ENCODE assay signal across 8 cellular contexts in the genomic region with DNA sequence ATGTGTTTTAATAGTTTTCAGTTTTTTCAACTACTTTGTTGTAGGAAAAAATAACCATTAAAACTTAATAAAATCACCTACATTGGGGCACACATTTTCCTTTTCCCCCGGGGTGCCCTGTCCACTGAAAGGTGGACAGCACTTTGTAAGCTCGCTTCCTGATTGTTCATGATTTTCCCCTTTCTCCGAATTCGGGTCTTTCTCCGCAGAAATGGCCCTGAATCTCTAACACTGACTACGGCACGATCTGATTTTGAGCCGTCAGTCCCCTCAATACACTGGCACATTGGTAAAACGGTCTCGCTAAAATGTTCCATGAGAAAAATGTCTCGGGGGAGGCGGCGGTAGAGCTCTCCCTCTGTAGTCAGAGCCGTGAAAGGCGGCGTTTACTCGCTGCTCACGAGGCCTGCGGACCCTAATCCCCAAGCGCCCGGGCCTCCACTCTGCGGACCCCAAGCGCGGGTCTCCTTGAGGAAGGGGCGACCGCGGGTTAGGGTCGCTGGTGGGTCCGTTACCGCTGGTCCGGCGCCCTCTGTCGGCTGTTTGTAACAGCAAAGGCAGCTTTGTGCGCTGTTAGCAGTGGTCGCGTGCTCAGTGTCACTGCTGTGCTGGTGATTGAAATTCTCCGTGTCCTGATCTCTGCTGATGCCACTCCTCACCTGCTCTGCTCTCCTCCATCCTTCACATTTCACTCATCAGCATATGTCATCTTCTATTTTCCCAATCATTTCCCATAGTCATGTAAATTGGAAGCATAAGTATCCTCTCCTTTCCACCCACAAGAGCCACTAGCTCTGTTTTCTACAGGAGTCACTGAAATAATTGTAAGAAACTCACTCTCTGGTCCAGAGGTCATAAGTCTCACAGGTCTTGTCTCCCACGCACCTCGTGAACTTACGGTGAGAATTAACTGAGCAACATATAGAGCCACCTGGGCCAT. TPM values are rescaled to one million over a fixed set of nuclear protein-coding genes. Genes with fewer than 3 reads are reported as not detected.
DNase-seq lines count a peak whose midpoint lies in the region; TF ChIP-seq lines count a peak whose summit lies in the region.

No MANE protein-coding gene starts in this region.

- no peaks in the 10 kb centered on the region for H3K9me3 ChIP-seq in HUES64 (ENCODE audit: insufficient read depth, low read depth, low read length)

- BruUV-seq in Calu3 (replicated peaks; lab: Mats Ljungman, UMichigan) = no TSS peak

- CTCF ChIA-PET in Calu3 (lab: Charles Lee) = interaction anchor here (0.6 to 1.9 kb wide), 14 partner anchors 10 to 653 kb away, joined by 3 to 16 read pairs (median 4); a partner anchor contains a TSS

- intact Hi-C loops in Calu3 (cut with micrococcal nuclease; ENCODE audit: unreplicated experiment) = loop anchor here (2.0 to 10.0 kb wide), 3 partner anchors 49 to 143 kb away; a partner anchor contains a TSS

- no peaks in the 10 kb centered on the region for H3K9me3 Mint-ChIP-seq in Calu3 (ENCODE audit: low read depth, unreplicated experiment)

- TF ChIP-seq CTCF in Calu3 (IDR thresholded peaks at IDR 0.05; ENCODE audit: unreplicated experiment) (peak; percentile 86), GM20000 (IDR thresholded peaks at IDR 0.05; ENCODE audit: extremely low read depth, missing control alignments) (peak; percentile 70)

- H3K27me3 ChIP-seq in HUES64 (ENCODE audit: insufficient read depth, low read length) = peaks cover 58% of the 10 kb centered on the region

- no peak overlapping the region for H3K27ac Mint-ChIP-seq in Calu3 (ENCODE audit: unreplicated experiment)

- 13% methylated on average over 40 of the region's 40 CpGs for WGBS in HUES64

- H3K36me3 ChIP-seq in HUES64 (ENCODE audit: insufficient read depth, low read length) = no peaks in the 10 kb centered on the region

- peak overlapping the region; percentile 85 for H3K4me3 Mint-ChIP-seq in Calu3 (ENCODE audit: low read depth, unreplicated experiment)

- peak overlapping the region; percentile 17; the same call in 1 of the 2 replicates for H3K9ac ChIP-seq in HUES64 (ENCODE audit: low read depth, low read length)

- peak; percentile 46 for DNase-seq in Calu3
- DNase-seq in GM20000 (ENCODE audit: low spot score) = peak; percentile 48
- DNase-seq in activated CD4-positive, alpha-beta T cell treated with anti-CD3 and anti-CD28 coated beads for 48 hours = peak; percentile 69
- DNase-seq in dermis blood vessel endothelial cell = peak; percentile 58
- DNase-seq in medulla oblongata (ENCODE audit: extremely low spot score) = peak; percentile 69
- peak; percentile 40 for DNase-seq in stimulated activated CD8-positive, alpha-beta memory T cell treated with anti-CD3 and anti-CD28 coated beads, Interleukin-12 subunit alpha, Interleukin-12 subunit beta, amount 100 ng/mL, for 4 hours (ENCODE audit: low read depth)
- no peak for DNase-seq in HPDE6-E6E7 (ENCODE audit: extremely low spot score)

- H3K4me1 ChIP-seq in HUES64 (ENCODE audit: insufficient read depth, low read length) = 0 out of 2 replicates have a peak, but pooled peaks cover 3% of the 10 kb centered on the region

- H3K4me1 Mint-ChIP-seq in Calu3 (ENCODE audit: low read depth, unreplicated experiment) = peaks cover 13% of the 10 kb centered on the region

- no peaks in the 10 kb centered on the region for H3K27me3 Mint-ChIP-seq in Calu3 (ENCODE audit: unreplicated experiment)

- H3K27ac ChIP-seq in HUES64 (ENCODE audit: low read depth, low read length) = no peak overlapping the region

- H3K4me3 ChIP-seq in HUES64 (ENCODE audit: low read length) = peak overlapping the region; percentile 51

- peaks cover 10% of the 10 kb centered on the region for H3K36me3 Mint-ChIP-seq in Calu3 (ENCODE audit: insufficient read depth, unreplicated experiment)

RNA-seq across cellular contexts. Expression of a gene that starts 10.8 kb away (rescaled TPM):
- total RNA-seq in Calu3 (2022) (not detected in 2 replicates), dermis blood vessel endothelial cell (not detected in 2 replicates)
- not detected for polyA plus RNA-seq in HUES64 (2013, experiment 1 of 2)
- not detected for polyA plus RNA-seq in HUES64 (2013, experiment 2 of 2)

RNA-seq across cellular contexts. Expression of a gene that starts 12.9 kb away (rescaled TPM):
- total RNA-seq in Calu3 (2022) (not detected in 2 replicates), dermis blood vessel endothelial cell (not detected in 2 replicates)
- not detected for polyA plus RNA-seq in HUES64 (2013, experiment 1 of 2)
- polyA plus RNA-seq in HUES64 (2013, experiment 2 of 2) = not detected

RNA-seq across cellular contexts. Expression of a gene that starts 28.2 kb away (rescaled TPM):
- total RNA-seq in Calu3 (2022) (not detected in 2 replicates), dermis blood vessel endothelial cell (not detected in 2 replicates)
- not detected for polyA plus RNA-seq in HUES64 (2013, experiment 1 of 2)
- polyA plus RNA-seq in HUES64 (2013, experiment 2 of 2) = not detected

RNA-seq across cellular contexts. Expression of a gene that starts 44.2 kb away (rescaled TPM):
- total RNA-seq in Calu3 (2022) = not detected in 2 replicates
- not detected for polyA plus RNA-seq in HUES64 (2013, experiment 1 of 2)
- not detected for polyA plus RNA-seq in HUES64 (2013, experiment 2 of 2)
- total RNA-seq in dermis blood vessel endothelial cell = not detected in 2 replicates

RNA-seq across cellular contexts. Expression of a gene that starts 45.4 kb away (rescaled TPM):
- total RNA-seq in Calu3 (2022) (not detected in 2 replicates), dermis blood vessel endothelial cell (not detected in 2 replicates)
- polyA plus RNA-seq in HUES64 (2013, experiment 1 of 2) = not detected
- polyA plus RNA-seq in HUES64 (2013, experiment 2 of 2) = not detected
